Comparison of ENCODE assay signal across 8 cellular contexts in genomic region chr5:95824747-95825146, GRCh38. TPM values are rescaled to one million over a fixed set of nuclear protein-coding genes. Genes with fewer than 3 reads are reported as not detected.
DNase-seq lines count a peak whose midpoint lies in the region; ATAC-seq and TF ChIP-seq lines count a peak whose summit lies in the region.

No MANE protein-coding gene starts in this region.

- TF ChIP-seq CTCF in ascending aorta (IDR thresholded peaks at IDR 0.05) (no peak), vagina (IDR thresholded peaks at IDR 0.05) (no peak), type B pancreatic cell (conservative IDR thresholded peaks at IDR 0.05) (no peak)

- H3K9me3 ChIP-seq in ascending aorta (no peaks in the 10 kb centered on the region), muscle layer of colon (ENCODE audit: low read length) (no peaks in the 10 kb centered on the region), vagina (no peaks in the 10 kb centered on the region)

- H3K36me3 ChIP-seq in ascending aorta (no peaks in the 10 kb centered on the region), muscle layer of colon (ENCODE audit: insufficient read depth, low read length) (no peaks in the 10 kb centered on the region), vagina (no peaks in the 10 kb centered on the region)

- H3K4me1 ChIP-seq in ascending aorta (peaks cover 3 to 16% of the 10 kb centered on the region in 2 donors), muscle layer of colon (ENCODE audit: insufficient read depth, low read length) (peaks cover 27% of the 10 kb centered on the region), vagina (peaks cover 45% of the 10 kb centered on the region)

- H3K36me3 Mint-ChIP-seq in type B pancreatic cell, result no peaks in the 10 kb centered on the region

- H3K9ac ChIP-seq in muscle layer of colon (ENCODE audit: low read length), result no peak overlapping the region

- H3K4me1 Mint-ChIP-seq in type B pancreatic cell (ENCODE audit: unreplicated experiment), result peaks cover 40% of the 10 kb centered on the region

- H3K4me3 ChIP-seq in ascending aorta, result no peak overlapping the region
- no peak overlapping the region for H3K4me3 ChIP-seq in muscle layer of colon (ENCODE audit: low read depth in 1 of 2, low read length in 2 of 2)
- no peak overlapping the region for H3K4me3 ChIP-seq in vagina

- TF ChIP-seq POLR2A in vagina (IDR thresholded peaks at IDR 0.05), result no peak

- no peaks in the 10 kb centered on the region for H3K9me3 Mint-ChIP-seq in type B pancreatic cell

- H3K27me3 Mint-ChIP-seq in type B pancreatic cell, result no peaks in the 10 kb centered on the region

- no peak for ATAC-seq in left cardiac atrium
- ATAC-seq in GM18517 (IDR thresholded peaks at IDR 0.05; ENCODE audit: unreplicated experiment), result no peak

- DNase-seq in cardiac septum (ENCODE audit: low spot score) (peak; percentile 33), left cardiac atrium (no peak), ascending aorta (ENCODE audit: low spot score in 2 of 2) (peak in 1 of 2 donors; percentile 53), vagina (ENCODE audit: extremely low spot score in 2 of 2) (no peak), type B pancreatic cell (ENCODE audit: extremely low spot score, unreplicated experiment) (no peak), Ammon's horn (ENCODE audit: low spot score) (no peak)

- no peak overlapping the region for H3K4me3 Mint-ChIP-seq in type B pancreatic cell

- H3K27ac ChIP-seq in ascending aorta (peak overlapping the region; percentile 78 to 88), muscle layer of colon (ENCODE audit: low read depth, low read length) (peak overlapping the region; percentile 51), vagina (peak overlapping the region; percentile 90)

- intact Hi-C loops in cardiac septum (cut with DNase I) (loop anchor here (5.0 kb wide), 1 partner anchor 92 kb away; the partner anchor contains the start of gene RHOBTB3), left cardiac atrium (cut with DNase I) (no loop called here), ascending aorta (cut with DNase I) (no loop called here), vagina (cut with DNase I) (no loop called here)

- no peak overlapping the region for H3K27ac Mint-ChIP-seq in type B pancreatic cell

- H3K27me3 ChIP-seq in ascending aorta (no peaks in the 10 kb centered on the region), muscle layer of colon (ENCODE audit: control insufficient read depth in 1 of 2, insufficient read depth in 2 of 2, low read length in 2 of 2) (no peaks in the 10 kb centered on the region), vagina (no peaks in the 10 kb centered on the region)

RNA-seq across cellular contexts. Expression of gene GLRX, which starts 2.2 kb away (rescaled TPM):
- total RNA-seq in cardiac septum (119 TPM), left cardiac atrium (10 to 100 TPM; 73.1 to 76.0 TPM), ascending aorta (18.5 TPM), vagina (63.3 TPM), type B pancreatic cell (ENCODE audit: low replicate concordance) (17.8 and 18.7 TPM in 2 replicates)
